8 cellular contexts compared by ENCODE assay signal in the genomic region with DNA sequence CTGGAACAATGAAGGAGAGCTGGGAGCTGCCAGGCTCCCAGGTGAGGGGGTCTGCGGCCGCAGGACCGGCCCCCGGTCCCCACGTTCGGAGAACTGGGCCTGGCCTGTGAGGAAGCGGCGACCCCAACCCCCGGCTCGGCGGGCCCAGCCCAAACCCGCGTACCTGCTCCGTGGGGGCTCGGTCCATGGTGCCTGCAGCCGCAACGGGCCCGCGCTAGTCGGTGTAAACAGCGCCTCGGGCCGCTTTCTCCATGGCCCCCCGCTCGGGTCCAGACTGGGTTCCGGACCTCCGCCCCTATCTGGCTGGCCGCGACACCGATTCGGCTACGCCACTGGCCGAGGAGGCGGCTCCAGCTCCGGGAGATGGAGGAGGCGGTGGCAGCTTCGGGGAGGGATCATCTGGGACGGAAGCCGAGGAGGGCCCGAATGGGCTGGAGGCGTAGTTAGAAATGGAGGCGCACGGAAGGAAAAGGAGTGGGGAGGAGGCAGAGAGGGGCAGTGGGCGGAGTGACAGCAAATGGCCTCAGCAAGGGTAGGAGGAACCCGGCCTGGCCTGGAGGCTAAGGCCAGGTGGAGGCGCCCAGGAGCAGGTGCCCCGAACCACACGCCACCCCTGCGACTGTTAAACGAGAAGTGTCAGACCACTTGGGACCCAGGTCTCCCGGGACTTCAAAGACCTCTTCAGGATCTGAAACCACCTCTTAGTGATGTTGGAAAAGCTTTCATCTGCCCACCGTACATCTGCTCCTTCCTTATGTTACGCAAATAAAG. TPM values are rescaled to one million over a fixed set of nuclear protein-coding genes. Genes with fewer than 3 reads are reported as not detected.
DNase-seq lines count a peak whose midpoint lies in the region; ATAC-seq and TF ChIP-seq lines count a peak whose summit lies in the region.

A gene with protein sequence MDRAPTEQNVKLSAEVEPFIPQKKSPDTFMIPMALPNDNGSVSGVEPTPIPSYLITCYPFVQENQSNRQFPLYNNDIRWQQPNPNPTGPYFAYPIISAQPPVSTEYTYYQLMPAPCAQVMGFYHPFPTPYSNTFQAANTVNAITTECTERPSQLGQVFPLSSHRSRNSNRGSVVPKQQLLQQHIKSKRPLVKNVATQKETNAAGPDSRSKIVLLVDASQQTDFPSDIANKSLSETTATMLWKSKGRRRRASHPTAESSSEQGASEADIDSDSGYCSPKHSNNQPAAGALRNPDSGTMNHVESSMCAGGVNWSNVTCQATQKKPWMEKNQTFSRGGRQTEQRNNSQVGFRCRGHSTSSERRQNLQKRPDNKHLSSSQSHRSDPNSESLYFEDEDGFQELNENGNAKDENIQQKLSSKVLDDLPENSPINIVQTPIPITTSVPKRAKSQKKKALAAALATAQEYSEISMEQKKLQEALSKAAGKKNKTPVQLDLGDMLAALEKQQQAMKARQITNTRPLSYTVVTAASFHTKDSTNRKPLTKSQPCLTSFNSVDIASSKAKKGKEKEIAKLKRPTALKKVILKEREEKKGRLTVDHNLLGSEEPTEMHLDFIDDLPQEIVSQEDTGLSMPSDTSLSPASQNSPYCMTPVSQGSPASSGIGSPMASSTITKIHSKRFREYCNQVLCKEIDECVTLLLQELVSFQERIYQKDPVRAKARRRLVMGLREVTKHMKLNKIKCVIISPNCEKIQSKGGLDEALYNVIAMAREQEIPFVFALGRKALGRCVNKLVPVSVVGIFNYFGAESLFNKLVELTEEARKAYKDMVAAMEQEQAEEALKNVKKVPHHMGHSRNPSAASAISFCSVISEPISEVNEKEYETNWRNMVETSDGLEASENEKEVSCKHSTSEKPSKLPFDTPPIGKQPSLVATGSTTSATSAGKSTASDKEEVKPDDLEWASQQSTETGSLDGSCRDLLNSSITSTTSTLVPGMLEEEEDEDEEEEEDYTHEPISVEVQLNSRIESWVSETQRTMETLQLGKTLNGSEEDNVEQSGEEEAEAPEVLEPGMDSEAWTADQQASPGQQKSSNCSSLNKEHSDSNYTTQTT (minus strand): TSS at position 334 of the 771 bp plus-strand sequence. CDS start 147 bp downstream, at position 187.

- H3K4me1 Mint-ChIP-seq in WTC11 (peaks cover 17% of the 10 kb centered on the region), immature natural killer cell (peaks cover 30 to 44% of the 10 kb centered on the region in 2 donors)

- WGBS in spleen, 5 donors: 1 to 2% (median 1%) methylated on average over 29 to 53 of the region's 53 CpGs

- peak; percentile 94 for DNase-seq in AG08396 (ENCODE audit: low spot score)
- peak; percentile 64 for DNase-seq in NCI-H2196 treated with DMSO at 0.1 percent for 48 hours (lab: John Stamatoyannopoulos, UW; ENCODE audit: unreplicated experiment)
- peak; percentile 95 for DNase-seq in WTC11 (ENCODE audit: low spot score)
- DNase-seq in cardiac fibroblast (ENCODE audit: low read depth in 2 of 2): peak; percentile 96
- peak; percentile 92 to 93 (median 93) for DNase-seq in immature natural killer cell
- DNase-seq in spleen: peak; percentile 97

- H3K9me3 ChIP-seq in spleen: no peaks in the 10 kb centered on the region

- no peaks in the 10 kb centered on the region; the same call in 1 of the 2 replicates for H3K27me3 Mint-ChIP-seq in WTC11 (ENCODE audit: low read depth)
- H3K27me3 Mint-ChIP-seq in immature natural killer cell (ENCODE audit: low read depth in 3 of 3): peaks cover 5 to 15% (median 11%) of the 10 kb centered on the region in 3 donors

- ATAC-seq in GM18873 (IDR thresholded peaks at IDR 0.05; ENCODE audit: low FRiP score, unreplicated experiment) (peak; percentile 91), HG03139 (IDR thresholded peaks at IDR 0.05; ENCODE audit: unreplicated experiment) (peak; percentile 96), WTC11 (peak; percentile 99)

- H3K36me3 Mint-ChIP-seq in WTC11 (no peaks in the 10 kb centered on the region), immature natural killer cell (no peaks in the 10 kb centered on the region)

- no peak for TF ChIP-seq CTCF in WTC11 (IDR thresholded peaks at IDR 0.05)
- TF ChIP-seq CTCF in cardiac fibroblast (IDR thresholded peaks at IDR 0.05; ENCODE audit: low read depth, low read length): peak; percentile 29
- peak in 6 of 11 experiments; percentile 23 to 43 (median 33) for TF ChIP-seq CTCF in spleen (IDR thresholded peaks at IDR 0.05 in 8 of 11, conservative IDR thresholded peaks at IDR 0.05 in 3 of 11)

- H3K27me3 ChIP-seq in spleen (replicated peaks in 1 of 7): no peaks in the 10 kb centered on the region

- H3K4me1 ChIP-seq in spleen: peaks cover 21 to 51% (median 41%) of the 10 kb centered on the region in 6 donors

- H3K4me3 ChIP-seq in cardiac fibroblast (replicated peaks in 1 of 2; ENCODE audit: low read depth in 2 of 2, low read length in 2 of 2): peak within 1 kb of the TSS; percentile 79 to 87
- peak within 1 kb of the TSS; percentile 84 to 98 (median 95) for H3K4me3 ChIP-seq in spleen

- H3K27ac Mint-ChIP-seq in WTC11 (peak within 1 kb of the TSS; percentile 85), immature natural killer cell (peak within 1 kb of the TSS; percentile 89 to 95 (median 91))

- CTCF ChIA-PET in WTC11 (lab: Charles Lee): interaction anchor here (0.9 to 2.2 kb wide), 4 partner anchors 12 to 168 kb away, joined by 3 to 11 read pairs (median 3); a partner anchor contains a TSS

- POLR2A ChIA-PET in WTC11 (lab: Charles Lee): interaction anchor here (0.6 to 1.2 kb wide), 3 partner anchors 9 to 107 kb away, joined by 3 read pairs; no protein-coding TSS in a partner anchor

- H3K4me3 Mint-ChIP-seq in WTC11 (peak within 1 kb of the TSS; percentile 96), immature natural killer cell (peak within 1 kb of the TSS; percentile 87 to 97 (median 96))

- intact Hi-C loops in spleen (cut with DNase I; ENCODE audit: low total_unique reads): loop anchor here (5.0 to 10.0 kb wide), 2 partner anchors 99 to 234 kb away; a partner anchor contains a TSS

- no peaks in the 10 kb centered on the region for H3K36me3 ChIP-seq in spleen

- TF ChIP-seq POLR2A in spleen (IDR thresholded peaks at IDR 0.05): peak in 1 of 3 donors; percentile 69

- peak within 1 kb of the TSS; percentile 82 to 94 (median 92) for H3K27ac ChIP-seq in spleen

- peaks cover 9% of the 10 kb centered on the region for H3K9me3 Mint-ChIP-seq in WTC11
- H3K9me3 Mint-ChIP-seq in immature natural killer cell: no peaks in the 10 kb centered on the region

TF ChIP-seq in WTC11, 78 proteins besides CTCF, POLR2A, EP300 and RAD21 (continues in another document):
- TF ChIP-seq, protein P1, sequence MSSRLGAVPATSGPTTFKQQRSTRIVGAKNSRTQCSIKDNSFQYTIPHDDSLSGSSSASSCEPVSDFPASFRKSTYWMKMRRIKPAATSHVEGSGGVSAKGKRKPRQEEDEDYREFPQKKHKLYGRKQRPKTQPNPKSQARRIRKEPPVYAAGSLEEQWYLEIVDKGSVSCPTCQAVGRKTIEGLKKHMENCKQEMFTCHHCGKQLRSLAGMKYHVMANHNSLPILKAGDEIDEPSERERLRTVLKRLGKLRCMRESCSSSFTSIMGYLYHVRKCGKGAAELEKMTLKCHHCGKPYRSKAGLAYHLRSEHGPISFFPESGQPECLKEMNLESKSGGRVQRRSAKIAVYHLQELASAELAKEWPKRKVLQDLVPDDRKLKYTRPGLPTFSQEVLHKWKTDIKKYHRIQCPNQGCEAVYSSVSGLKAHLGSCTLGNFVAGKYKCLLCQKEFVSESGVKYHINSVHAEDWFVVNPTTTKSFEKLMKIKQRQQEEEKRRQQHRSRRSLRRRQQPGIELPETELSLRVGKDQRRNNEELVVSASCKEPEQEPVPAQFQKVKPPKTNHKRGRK (CRISPR knock-in tag; IDR thresholded peaks at IDR 0.05; ENCODE audit: borderline replicate concordance): no peak
- TF ChIP-seq OVOL2 (CRISPR knock-in tag; IDR thresholded peaks at IDR 0.05; ENCODE audit: borderline replicate concordance) (no peak), GTF2I (CRISPR knock-in tag; conservative IDR thresholded peaks at IDR 0.05) (no peak), TEAD4 (CRISPR knock-in tag; IDR thresholded peaks at IDR 0.05) (no peak), ELF4 (CRISPR knock-in tag; IDR thresholded peaks at IDR 0.05; ENCODE audit: low read depth) (no peak), ZNF219 (CRISPR knock-in tag; IDR thresholded peaks at IDR 0.05; ENCODE audit: borderline replicate concordance) (no peak), JAZF1 (CRISPR knock-in tag; IDR thresholded peaks at IDR 0.05) (no peak), SMAD3 (CRISPR knock-in tag; IDR thresholded peaks at IDR 0.05; ENCODE audit: borderline replicate concordance) (no peak), IRF2 (CRISPR knock-in tag; IDR thresholded peaks at IDR 0.05; ENCODE audit: borderline replicate concordance, low read depth) (no peak), KAT7 (CRISPR knock-in tag; IDR thresholded peaks at IDR 0.05; ENCODE audit: borderline replicate concordance) (peak; percentile 79)
- TF ChIP-seq, protein P2, sequence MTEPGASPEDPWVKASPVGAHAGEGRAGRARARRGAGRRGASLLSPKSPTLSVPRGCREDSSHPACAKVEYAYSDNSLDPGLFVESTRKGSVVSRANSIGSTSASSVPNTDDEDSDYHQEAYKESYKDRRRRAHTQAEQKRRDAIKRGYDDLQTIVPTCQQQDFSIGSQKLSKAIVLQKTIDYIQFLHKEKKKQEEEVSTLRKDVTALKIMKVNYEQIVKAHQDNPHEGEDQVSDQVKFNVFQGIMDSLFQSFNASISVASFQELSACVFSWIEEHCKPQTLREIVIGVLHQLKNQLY (CRISPR knock-in tag; IDR thresholded peaks at IDR 0.05): no peak
- TF ChIP-seq, protein P3, sequence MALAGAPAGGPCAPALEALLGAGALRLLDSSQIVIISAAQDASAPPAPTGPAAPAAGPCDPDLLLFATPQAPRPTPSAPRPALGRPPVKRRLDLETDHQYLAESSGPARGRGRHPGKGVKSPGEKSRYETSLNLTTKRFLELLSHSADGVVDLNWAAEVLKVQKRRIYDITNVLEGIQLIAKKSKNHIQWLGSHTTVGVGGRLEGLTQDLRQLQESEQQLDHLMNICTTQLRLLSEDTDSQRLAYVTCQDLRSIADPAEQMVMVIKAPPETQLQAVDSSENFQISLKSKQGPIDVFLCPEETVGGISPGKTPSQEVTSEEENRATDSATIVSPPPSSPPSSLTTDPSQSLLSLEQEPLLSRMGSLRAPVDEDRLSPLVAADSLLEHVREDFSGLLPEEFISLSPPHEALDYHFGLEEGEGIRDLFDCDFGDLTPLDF (CRISPR knock-in tag; IDR thresholded peaks at IDR 0.05): no peak

RNA-seq across cellular contexts. Expression of the gene that starts here (rescaled TPM):
- total RNA-seq in WTC11 (2021) (28.4 to 30.5 TPM (median 30.4 TPM) in 3 replicates), spleen (10 to 100 TPM; 36.7 to 58.7 (median 51.2) TPM)
- polyA plus RNA-seq in immature natural killer cell (10 to 100 TPM; 14.5 to 30.5 (median 15.9) TPM), spleen (1 to 10 TPM; 5.6 to 8.7 (median 5.9) TPM)

Comparison
In these comparisons a context has a peak if more than half of its experiments do, and no peak if none do; other contexts are left out.
1. Peak in every context shown above with its lines: DNase-seq, ATAC-seq, H3K4me3 ChIP-seq and H3K27ac ChIP-seq.